In genomic region chr3:128577711-128578110, GRCh38 we compare ENCODE assay signal across 26 cellular contexts.
"Had no signal": no experiment of that assay in that cellular context is flagged by ENCODE, and none has a peak within 500 bp of the region (broad histone marks: within the 10 kb centered on the region; RNA-seq: fewer than 3 reads in every experiment).

No MANE protein-coding gene starts in this region.

- H3K4me1 Mint-ChIP-seq: activated B cell treated with CpG ODN at 0.5 μM for 24 hours had no signal

- H3K27ac ChIP-seq: coronary artery, heart left ventricle, lower lobe of right lung, neutrophil, pancreas, psoas muscle, thyroid gland, upper lobe of right lung had no signal

- H3K27ac Mint-ChIP-seq: activated B cell treated with CpG ODN at 0.5 μM for 24 hours; activated CD4-positive, alpha-beta T cell treated with anti-CD3 and anti-CD28 coated beads for 36 hours; activated naive CD4-positive, alpha-beta T cell treated with anti-CD3 and anti-CD28 coated beads for 36 hours; activated naive CD8-positive, alpha-beta T cell treated with anti-CD3 and anti-CD28 coated beads, Interleukin-2, amount 10 ng/mL, durations not matched to agents 7 days and 5 days; stimulated activated naive CD8-positive, alpha-beta T cell treated with anti-CD3 and anti-CD28 coated beads, Interleukin-15, Interleukin-2, amounts not matched to agents 100 ng/mL and 50 ng/mL, for 24 hours; T-helper 1 cell treated with Interleukin-12 subunit alpha and Interleukin-12 subunit beta and Interleukin-4 antibody, amounts not matched to agents 30 μg/mL and 1 μg/mL, for 36 hours had no signal

- ATAC-seq: activated CD4-positive, alpha-beta T cell treated with anti-CD3 and anti-CD28 coated beads for 36 hours; heart left ventricle; left colon; lower lobe of right lung; pancreas; psoas muscle; right cardiac atrium; upper lobe of right lung had no signal

- H3K9me3 Mint-ChIP-seq: activated B cell treated with CpG ODN at 0.5 μM for 24 hours; activated naive CD8-positive, alpha-beta T cell treated with anti-CD3 and anti-CD28 coated beads, Interleukin-2, amount 10 ng/mL, durations not matched to agents 7 days and 5 days; stimulated activated naive CD8-positive, alpha-beta T cell treated with anti-CD3 and anti-CD28 coated beads, Interleukin-15, Interleukin-2, amounts not matched to agents 100 ng/mL and 50 ng/mL, for 24 hours; T-helper 1 cell treated with Interleukin-12 subunit alpha and Interleukin-12 subunit beta and Interleukin-4 antibody, amounts not matched to agents 30 μg/mL and 1 μg/mL, for 36 hours had no signal

- H3K4me3 ChIP-seq: coronary artery, heart left ventricle, lower lobe of right lung, pancreas, psoas muscle, thyroid gland, upper lobe of right lung had no signal

- H3K36me3 Mint-ChIP-seq: activated naive CD8-positive, alpha-beta T cell treated with anti-CD3 and anti-CD28 coated beads, Interleukin-2, amount 10 ng/mL, durations not matched to agents 7 days and 5 days; naive B cell had no signal

- DNase-seq: activated B cell treated with CpG ODN at 0.5 μM for 24 hours; activated CD4-positive, alpha-beta T cell treated with anti-CD3 and anti-CD28 coated beads for 36 hours; activated CD4-positive, alpha-beta T cell treated with anti-CD3 and anti-CD28 coated beads, Interleukin-2, amount 50 U/mL, for 48 hours; activated effector memory CD4-positive, alpha-beta T cell treated with Interleukin-2 at 50 U/mL for 16 hours; activated naive CD4-positive, alpha-beta T cell treated with anti-CD3 and anti-CD28 coated beads for 36 hours; activated naive CD8-positive, alpha-beta T cell treated with anti-CD3 and anti-CD28 coated beads, Interleukin-2, amount 10 ng/mL, durations not matched to agents 7 days and 5 days; activated T-cell treated with anti-CD3 and anti-CD28 coated beads, Interleukin-2, amount 50 U/mL, for 48 hours; amniotic stem cell; cerebellar nuclear complex; heart left ventricle; left colon; lower lobe of right lung; naive B cell; pancreas; psoas muscle; right cardiac atrium; stimulated activated CD4-positive, alpha-beta T cell treated with anti-CD3 and anti-CD28 coated beads, Interleukin-12 subunit alpha, Interleukin-12 subunit beta, amount 100 ng/mL, for 4 hours; stimulated activated CD4-positive, alpha-beta T cell treated with anti-CD3 and anti-CD28 coated beads, Interleukin-4, amount 100 ng/mL, for 4 hours; substantia nigra; T1000; thyroid gland; upper lobe of right lung had no signal

- H3K27me3 ChIP-seq: pancreas, thyroid gland had no signal

- H3K9me3 ChIP-seq: neutrophil, pancreas, psoas muscle, thyroid gland, upper lobe of right lung had no signal

- H3K4me3 Mint-ChIP-seq: activated B cell treated with CpG ODN at 0.5 μM for 24 hours; activated CD4-positive, alpha-beta T cell treated with anti-CD3 and anti-CD28 coated beads for 36 hours; activated naive CD4-positive, alpha-beta T cell treated with anti-CD3 and anti-CD28 coated beads for 36 hours; activated naive CD8-positive, alpha-beta T cell treated with anti-CD3 and anti-CD28 coated beads, Interleukin-2, amount 10 ng/mL, durations not matched to agents 7 days and 5 days; naive B cell; stimulated activated naive CD8-positive, alpha-beta T cell treated with anti-CD3 and anti-CD28 coated beads, Interleukin-15, Interleukin-2, amounts not matched to agents 100 ng/mL and 50 ng/mL, for 24 hours; T-helper 1 cell treated with Interleukin-12 subunit alpha and Interleukin-12 subunit beta and Interleukin-4 antibody, amounts not matched to agents 30 μg/mL and 1 μg/mL, for 36 hours had no signal

- H3K36me3 ChIP-seq: heart left ventricle, lower lobe of right lung, neutrophil, pancreas, thyroid gland, upper lobe of right lung had no signal
